Comparison of ENCODE assay signal across 8 cellular contexts in the genomic region with DNA sequence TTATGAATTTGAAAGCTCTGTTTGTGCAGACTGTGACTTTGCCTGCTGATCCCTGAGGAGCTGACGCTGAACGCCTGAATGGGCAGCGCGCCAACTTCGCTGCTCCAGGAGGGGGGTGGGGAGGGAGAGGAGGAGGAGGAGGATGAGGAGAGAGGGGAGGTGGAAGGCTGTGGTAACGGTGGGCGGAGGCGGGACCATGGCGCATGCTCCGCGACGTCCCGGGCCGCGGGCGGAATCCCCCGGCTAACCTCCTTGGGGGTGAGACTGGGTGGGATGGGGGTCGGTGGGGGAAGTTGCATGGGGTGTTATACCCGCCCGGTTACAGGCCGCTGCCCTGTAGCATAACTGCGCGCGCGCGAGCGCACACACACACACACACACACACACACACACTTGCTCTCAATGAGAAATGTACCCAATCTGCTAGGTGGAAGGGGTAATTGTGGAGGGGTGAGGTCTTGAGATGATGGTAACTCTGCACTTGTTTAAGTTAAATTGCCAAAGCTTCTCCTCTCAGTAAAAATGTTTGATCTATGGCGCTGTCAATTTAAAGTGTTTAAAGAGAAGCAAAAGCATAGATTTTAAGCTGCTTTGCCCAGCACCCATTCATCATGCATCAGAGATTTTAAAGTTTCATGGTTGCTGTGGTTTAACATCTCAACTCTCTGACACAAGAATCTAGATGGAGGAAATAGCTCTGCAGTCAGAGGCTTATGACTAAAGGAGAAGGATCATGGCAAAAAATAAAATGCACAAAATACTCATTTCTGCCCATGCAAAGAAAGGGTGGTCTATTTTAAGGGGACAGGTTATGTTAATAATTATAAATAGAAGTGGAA.
A peak's percentile ranks its signal among the peaks of the same experiment; 100 is the strongest.
DNase-seq lines count a peak whose midpoint lies in the region; ATAC-seq and TF ChIP-seq lines count a peak whose summit lies in the region.

No MANE protein-coding gene starts in this region.

- H3K4me3 ChIP-seq in IMR-90 (ENCODE audit: insufficient read depth, low read depth, low read length) (peak overlapping the region; percentile 62), esophagus (ENCODE audit: low read depth in 1 of 2, low read length in 2 of 2) (peak overlapping the region; percentile 37 to 61), mucosa of rectum (ENCODE audit: low read length in 2 of 2) (peak overlapping the region; percentile 65 to 69)

- no peak overlapping the region for H2BK20ac ChIP-seq in IMR-90 (ENCODE audit: low read depth, low read length)

- H3K9me3 Mint-ChIP-seq in activated CD4-positive, alpha-beta T cell treated with anti-CD3 and anti-CD28 coated beads, Interleukin-2, amount 10 ng/mL, durations not matched to agents 7 days and 5 days, result no peaks in the 10 kb centered on the region

- H2AK5ac ChIP-seq in IMR-90 (ENCODE audit: low read depth, low read length), result no peak overlapping the region

- H3K4me2 ChIP-seq in IMR-90 (ENCODE audit: low read depth, low read length), result peak overlapping the region; percentile 76

- H3K56ac ChIP-seq in IMR-90 (ENCODE audit: extremely low read depth, insufficient read depth, low read length), result no peak overlapping the region

- peak overlapping the region; percentile 34 for H3K27ac Mint-ChIP-seq in activated CD4-positive, alpha-beta T cell treated with anti-CD3 and anti-CD28 coated beads, Interleukin-2, amount 10 ng/mL, durations not matched to agents 7 days and 5 days

- ATAC-seq in GM19455 (IDR thresholded peaks at IDR 0.05; ENCODE audit: unreplicated experiment) (peak; percentile 65), IMR-90 (ENCODE audit: low read depth) (peak; percentile 75)

- H3K27ac ChIP-seq in IMR-90 (ENCODE audit: insufficient read depth, low read length), result no peak overlapping the region; the same call in 1 of the 2 replicates
- H3K27ac ChIP-seq in esophagus (ENCODE audit: low read depth in 2 of 2, low read length in 1 of 2), result no peak overlapping the region
- H3K27ac ChIP-seq in mucosa of rectum (ENCODE audit: low read depth in 2 of 2, low read length in 2 of 2), result no peak overlapping the region
- peak overlapping the region; percentile 80 for H3K27ac ChIP-seq in temporal lobe (ENCODE audit: low read depth, low read length)

- no peaks in the 10 kb centered on the region for H3K36me3 ChIP-seq in IMR-90 (ENCODE audit: control insufficient read depth, insufficient read depth, low read length)
- no peaks in the 10 kb centered on the region for H3K36me3 ChIP-seq in esophagus (ENCODE audit: control insufficient read depth in 2 of 2, insufficient read depth in 2 of 2, low read length in 1 of 2)
- no peaks in the 10 kb centered on the region for H3K36me3 ChIP-seq in mucosa of rectum (ENCODE audit: control insufficient read depth in 2 of 2, insufficient read depth in 2 of 2, low read length in 2 of 2)

- DNase-seq in DMS153 (lab: John Stamatoyannopoulos, UW), result peak; percentile 30
- peak; percentile 78 for DNase-seq in IMR-90
- peak; percentile 14 for DNase-seq in activated CD4-positive, alpha-beta T cell treated with anti-CD3 and anti-CD28 coated beads, Interleukin-2, amount 10 ng/mL, durations not matched to agents 7 days and 5 days
- no peak for DNase-seq in NCI-H2171 treated with DMSO at 0.1 percent for 48 hours (lab: John Stamatoyannopoulos, UW)

- no peak for TF ChIP-seq POLR2A in IMR-90 (IDR thresholded peaks at IDR 0.05; ENCODE audit: low read depth, low read length)

- peaks cover 2% of the 10 kb centered on the region; the same call in 1 of the 2 replicates for H3K4me1 ChIP-seq in IMR-90 (ENCODE audit: control insufficient read depth, insufficient read depth, low read length)
- peaks cover 6 to 9% of the 10 kb centered on the region in 2 donors for H3K4me1 ChIP-seq in esophagus (ENCODE audit: control insufficient read depth in 2 of 2, insufficient read depth in 2 of 2, low read length in 1 of 2)
- H3K4me1 ChIP-seq in mucosa of rectum (ENCODE audit: control insufficient read depth in 2 of 2, insufficient read depth in 2 of 2, low read length in 2 of 2), result peaks cover 2% of the 10 kb centered on the region in 2 donors

- H2BK120ac ChIP-seq in IMR-90 (ENCODE audit: low read depth, low read length), result no peak overlapping the region

- peak overlapping the region; percentile 15 to 34; a peak in 2 of 4 replicates for H4K8ac ChIP-seq in IMR-90 (ENCODE audit: low read depth in 2 of 2, low read length in 2 of 2)

- no peaks in the 10 kb centered on the region for H4K20me1 ChIP-seq in IMR-90 (ENCODE audit: insufficient read depth, low read length)

- H3K9me1 ChIP-seq in IMR-90 (ENCODE audit: insufficient read depth, low read length), result peaks cover 7% of the 10 kb centered on the region

- no peak overlapping the region for H3K18ac ChIP-seq in IMR-90 (ENCODE audit: low read depth, low read length)

- dilution Hi-C loops in IMR-90 (cut with HindIII; ENCODE audit: low sequenced_read_pairs, unreplicated experiment), result no loop called here

- no peaks in the 10 kb centered on the region for H3K36me3 Mint-ChIP-seq in activated CD4-positive, alpha-beta T cell treated with anti-CD3 and anti-CD28 coated beads, Interleukin-2, amount 10 ng/mL, durations not matched to agents 7 days and 5 days (ENCODE audit: low read depth)

- no peak overlapping the region for H4K5ac ChIP-seq in IMR-90 (ENCODE audit: low read depth, low read length)

- CTCF ChIA-PET in IMR-90 (lab: Yijun Ruan, JAX), result no interaction called here
- CTCF ChIA-PET in activated CD4-positive, alpha-beta T cell treated with anti-CD3 and anti-CD28 coated beads, Interleukin-2, amount 10 ng/mL, durations not matched to agents 7 days and 5 days (lab: Charles Lee), result interaction anchor here (1.4 kb wide), 1 partner anchor 9 kb away, joined by 3 read pairs; no protein-coding TSS in a partner anchor

- H2AK9ac ChIP-seq in IMR-90 (replicated peaks; ENCODE audit: low read depth, low read length, poor library complexity), result no peak overlapping the region

- H3K23ac ChIP-seq in IMR-90 (ENCODE audit: low read depth, low read length), result peak overlapping the region; percentile 23; the same call in 1 of the 2 replicates

- no peak for TF ChIP-seq RAD21 in IMR-90 (IDR thresholded peaks at IDR 0.05; ENCODE audit: low read length)

- H2AFZ ChIP-seq in IMR-90 (replicated peaks; ENCODE audit: low read length, poor library complexity), result peak overlapping the region; percentile 85

- in situ Hi-C loops in IMR-90 (cut with MboI; ENCODE audit: low sequenced_read_pairs), result no loop called here

- intact Hi-C loops in IMR-90 (cut with micrococcal nuclease), result no loop called here

- H4K91ac ChIP-seq in IMR-90 (ENCODE audit: insufficient read depth, low read depth, low read length), result no peak overlapping the region

- H3K9me3 ChIP-seq in IMR-90 (ENCODE audit: control insufficient read depth, insufficient read depth, low read length) (no peaks in the 10 kb centered on the region), esophagus (ENCODE audit: control insufficient read depth in 2 of 2, insufficient read depth in 1 of 2, low read depth in 1 of 2, low read length in 1 of 2) (no peaks in the 10 kb centered on the region), mucosa of rectum (ENCODE audit: control insufficient read depth in 2 of 2, low read length in 2 of 2) (no peaks in the 10 kb centered on the region)

- H2BK15ac ChIP-seq in IMR-90 (ENCODE audit: low read depth, low read length), result no peak overlapping the region

- H3K4ac ChIP-seq in IMR-90 (ENCODE audit: low read depth, low read length), result peak overlapping the region; percentile 14; the same call in 1 of the 2 replicates

- H3K27me3 Mint-ChIP-seq in activated CD4-positive, alpha-beta T cell treated with anti-CD3 and anti-CD28 coated beads, Interleukin-2, amount 10 ng/mL, durations not matched to agents 7 days and 5 days, result peaks cover 50% of the 10 kb centered on the region

- H3K9ac ChIP-seq in IMR-90 (ENCODE audit: low read depth, low read length) (peak overlapping the region; percentile 65), mucosa of rectum (ENCODE audit: low read depth in 1 of 2, low read length in 2 of 2) (no peak overlapping the region)

- H2BK5ac ChIP-seq in IMR-90 (ENCODE audit: low read depth, low read length, poor library complexity, severe bottlenecking), result peak overlapping the region; percentile 11

- H3K4me3 Mint-ChIP-seq in activated CD4-positive, alpha-beta T cell treated with anti-CD3 and anti-CD28 coated beads, Interleukin-2, amount 10 ng/mL, durations not matched to agents 7 days and 5 days, result peak overlapping the region; percentile 59

- no peak for TF ChIP-seq CTCF in IMR-90 (conservative IDR thresholded peaks at IDR 0.05; ENCODE audit: low read depth, low read length)

- BruUV-seq in IMR-90 (replicated peaks; lab: Mats Ljungman, UMichigan), result no TSS peak

- H3K79me1 ChIP-seq in IMR-90 (ENCODE audit: low read depth in 1 of 2, low read length in 2 of 2), result no peaks in the 10 kb centered on the region

- POLR2A ChIA-PET in IMR-90 (lab: Charles Lee; ENCODE audit: unreplicated experiment), result interaction anchor here (1.0 kb wide), 1 partner anchor 9 kb away, joined by 3 read pairs; no protein-coding TSS in a partner anchor
- POLR2A ChIA-PET in activated CD4-positive, alpha-beta T cell treated with anti-CD3 and anti-CD28 coated beads, Interleukin-2, amount 10 ng/mL, durations not matched to agents 7 days and 5 days (lab: Charles Lee), result no interaction called here

- WGBS in IMR-90 (ENCODE audit: extremely low coverage in 2 of 2, insufficient read length in 1 of 2), 2 experiments, result no CpG with 5 or more reads among the region's 28 CpGs
- 5 to 8% methylated on average over 27 to 28 of the region's 28 CpGs for WGBS in esophagus, 2 donors

- H3K14ac ChIP-seq in IMR-90 (replicated peaks; ENCODE audit: low read depth, low read length), result no peak overlapping the region; the same call in 1 of the 2 replicates

- peaks cover 6% of the 10 kb centered on the region for H3K27me3 ChIP-seq in IMR-90 (ENCODE audit: control insufficient read depth, insufficient read depth, low read length)
- H3K27me3 ChIP-seq in esophagus (ENCODE audit: control insufficient read depth in 1 of 2, insufficient read depth in 2 of 2, low read length in 2 of 2), result no peaks in the 10 kb centered on the region
- peaks cover 12 to 25% of the 10 kb centered on the region in 2 donors for H3K27me3 ChIP-seq in mucosa of rectum (ENCODE audit: control insufficient read depth in 2 of 2, insufficient read depth in 2 of 2, low read length in 2 of 2)

- peaks cover 24% of the 10 kb centered on the region for H3K4me1 Mint-ChIP-seq in activated CD4-positive, alpha-beta T cell treated with anti-CD3 and anti-CD28 coated beads, Interleukin-2, amount 10 ng/mL, durations not matched to agents 7 days and 5 days

TF ChIP-seq in IMR-90, 13 proteins besides CTCF, POLR2A, EP300 and RAD21 (continues in another document):
- TF ChIP-seq, protein P1, sequence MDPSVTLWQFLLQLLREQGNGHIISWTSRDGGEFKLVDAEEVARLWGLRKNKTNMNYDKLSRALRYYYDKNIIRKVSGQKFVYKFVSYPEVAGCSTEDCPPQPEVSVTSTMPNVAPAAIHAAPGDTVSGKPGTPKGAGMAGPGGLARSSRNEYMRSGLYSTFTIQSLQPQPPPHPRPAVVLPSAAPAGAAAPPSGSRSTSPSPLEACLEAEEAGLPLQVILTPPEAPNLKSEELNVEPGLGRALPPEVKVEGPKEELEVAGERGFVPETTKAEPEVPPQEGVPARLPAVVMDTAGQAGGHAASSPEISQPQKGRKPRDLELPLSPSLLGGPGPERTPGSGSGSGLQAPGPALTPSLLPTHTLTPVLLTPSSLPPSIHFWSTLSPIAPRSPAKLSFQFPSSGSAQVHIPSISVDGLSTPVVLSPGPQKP (IDR thresholded peaks at IDR 0.05; ENCODE audit: borderline replicate concordance, low read depth, low read length), result no peak
- no peak for TF ChIP-seq BHLHE40 (IDR thresholded peaks at IDR 0.05; ENCODE audit: low read depth, low read length)
